8 cellular contexts compared by ENCODE assay signal in the genomic region with DNA sequence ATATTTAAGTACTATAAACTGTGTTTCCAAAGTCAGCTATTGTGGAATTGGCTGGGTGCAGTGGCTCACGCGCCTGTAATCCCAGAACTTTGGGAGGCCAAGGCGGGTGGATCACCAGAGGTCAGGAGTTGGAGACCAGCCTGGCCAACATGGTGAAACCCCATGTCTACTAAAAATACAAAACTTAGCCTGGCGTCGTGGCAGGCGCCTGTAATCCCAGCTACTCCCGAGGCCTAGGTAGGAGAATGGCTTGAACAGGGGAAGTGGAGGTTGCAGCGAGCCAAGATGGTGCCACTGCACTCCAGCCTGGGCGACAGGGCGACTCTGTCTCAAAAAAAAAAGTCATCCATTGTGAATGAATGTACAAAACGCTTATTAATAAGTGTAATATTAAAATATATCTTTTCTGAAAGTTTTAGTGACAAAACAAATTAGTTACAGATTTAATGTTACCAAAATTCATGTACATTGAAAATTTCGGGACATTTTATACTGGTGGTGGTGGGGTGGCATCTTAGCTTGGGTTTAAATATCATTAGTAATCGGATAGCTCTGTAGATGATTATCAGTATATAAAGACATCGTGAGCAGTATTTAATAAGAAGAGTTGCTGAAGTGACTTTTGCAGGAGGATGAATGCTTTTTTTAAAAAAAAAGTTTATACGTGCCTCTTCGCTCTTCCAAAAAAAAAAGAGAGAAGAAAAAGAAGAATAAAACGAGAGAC. TPM values are rescaled to one million over a fixed set of nuclear protein-coding genes. Genes with fewer than 3 reads are reported as not detected.
DNase-seq lines count a peak whose midpoint lies in the region; ATAC-seq and TF ChIP-seq lines count a peak whose summit lies in the region.

No MANE protein-coding gene starts in this region.

- TF ChIP-seq CTCF in type B pancreatic cell (conservative IDR thresholded peaks at IDR 0.05) = no peak

- CTCF ChIA-PET in activated CD8-positive, alpha-beta memory T cell treated with anti-CD3 and anti-CD28 coated beads, Interleukin-2, amount 10 ng/mL, durations not matched to agents 7 days and 5 days (lab: Charles Lee) = interaction anchor here (1.2 to 2.8 kb wide), 5 partner anchors 9 to 133 kb away, joined by 4 to 18 read pairs (median 8); a partner anchor contains a TSS

- ATAC-seq in activated CD8-positive, alpha-beta memory T cell treated with anti-CD3 and anti-CD28 coated beads, Interleukin-2, amount 10 ng/mL, durations not matched to agents 7 days and 5 days = peak; percentile 0
- ATAC-seq in HG03103 (IDR thresholded peaks at IDR 0.05; ENCODE audit: low read depth, unreplicated experiment) = peak; percentile 2

- no peak for DNase-seq in activated CD8-positive, alpha-beta memory T cell treated with anti-CD3 and anti-CD28 coated beads, Interleukin-2, amount 10 ng/mL, durations not matched to agents 7 days and 5 days
- no peak for DNase-seq in activated CD8-positive, alpha-beta memory T cell treated with anti-CD3 and anti-CD28 coated beads, Interleukin-2, amount 50 U/mL, for 48 hours
- no peak for DNase-seq in activated T-helper 2 cell treated with anti-CD3 and anti-CD28 coated beads, Interferon-gamma antibody, Interleukin-2, Interleukin-4, amounts not matched to agents 10 μg/mL and 5 μg/mL and 100 μg/mL, durations not matched to agents 14 hours and 24 hours and 36 hours (ENCODE audit: low spot score)
- DNase-seq in left kidney (ENCODE audit: low read depth, low spot score) (peak; percentile 5), type B pancreatic cell (ENCODE audit: extremely low spot score, unreplicated experiment) (no peak), amniotic stem cell (lab: John Stamatoyannopoulos, UW) (no peak)
- DNase-seq in activated CD4-positive, alpha-beta T cell treated with anti-CD3 and anti-CD28 coated beads for 1 hour = no peak

- H3K36me3 Mint-ChIP-seq in activated CD8-positive, alpha-beta memory T cell treated with anti-CD3 and anti-CD28 coated beads, Interleukin-2, amount 10 ng/mL, durations not matched to agents 7 days and 5 days = peaks cover 37% of the 10 kb centered on the region
- peaks cover 49% of the 10 kb centered on the region for H3K36me3 Mint-ChIP-seq in activated T-helper 2 cell treated with anti-CD3 and anti-CD28 coated beads, Interferon-gamma antibody, Interleukin-2, Interleukin-4, amounts not matched to agents 10 μg/mL and 5 μg/mL and 100 μg/mL, durations not matched to agents 14 hours and 24 hours and 36 hours (ENCODE audit: low read depth)
- H3K36me3 Mint-ChIP-seq in type B pancreatic cell = peaks cover 16% of the 10 kb centered on the region

- H3K27ac Mint-ChIP-seq in activated CD8-positive, alpha-beta memory T cell treated with anti-CD3 and anti-CD28 coated beads, Interleukin-2, amount 10 ng/mL, durations not matched to agents 7 days and 5 days = peak overlapping the region; percentile 94
- peak overlapping the region; percentile 97 for H3K27ac Mint-ChIP-seq in activated T-helper 2 cell treated with anti-CD3 and anti-CD28 coated beads, Interferon-gamma antibody, Interleukin-2, Interleukin-4, amounts not matched to agents 10 μg/mL and 5 μg/mL and 100 μg/mL, durations not matched to agents 14 hours and 24 hours and 36 hours
- peak overlapping the region; percentile 93 for H3K27ac Mint-ChIP-seq in type B pancreatic cell

- intact Hi-C loops in activated T-helper 2 cell treated with anti-CD3 and anti-CD28 coated beads, Interferon-gamma antibody, Interleukin-2, Interleukin-4, amounts not matched to agents 10 μg/mL and 5 μg/mL and 100 μg/mL, durations not matched to agents 14 hours and 24 hours and 36 hours (cut with micrococcal nuclease) = loop anchor here (1.0 to 5.0 kb wide), 5 partner anchors 15 to 860 kb away; a partner anchor contains a TSS

- H3K27me3 Mint-ChIP-seq in activated CD8-positive, alpha-beta memory T cell treated with anti-CD3 and anti-CD28 coated beads, Interleukin-2, amount 10 ng/mL, durations not matched to agents 7 days and 5 days = no peaks in the 10 kb centered on the region
- no peaks in the 10 kb centered on the region for H3K27me3 Mint-ChIP-seq in activated T-helper 2 cell treated with anti-CD3 and anti-CD28 coated beads, Interferon-gamma antibody, Interleukin-2, Interleukin-4, amounts not matched to agents 10 μg/mL and 5 μg/mL and 100 μg/mL, durations not matched to agents 14 hours and 24 hours and 36 hours (ENCODE audit: low read depth)
- H3K27me3 Mint-ChIP-seq in type B pancreatic cell = no peaks in the 10 kb centered on the region

- peaks cover 39% of the 10 kb centered on the region for H3K4me1 Mint-ChIP-seq in activated CD8-positive, alpha-beta memory T cell treated with anti-CD3 and anti-CD28 coated beads, Interleukin-2, amount 10 ng/mL, durations not matched to agents 7 days and 5 days
- H3K4me1 Mint-ChIP-seq in activated T-helper 2 cell treated with anti-CD3 and anti-CD28 coated beads, Interferon-gamma antibody, Interleukin-2, Interleukin-4, amounts not matched to agents 10 μg/mL and 5 μg/mL and 100 μg/mL, durations not matched to agents 14 hours and 24 hours and 36 hours (ENCODE audit: low read depth) = peaks cover 31% of the 10 kb centered on the region
- peaks cover 22% of the 10 kb centered on the region for H3K4me1 Mint-ChIP-seq in type B pancreatic cell (ENCODE audit: unreplicated experiment)

- H3K9me3 Mint-ChIP-seq in activated CD8-positive, alpha-beta memory T cell treated with anti-CD3 and anti-CD28 coated beads, Interleukin-2, amount 10 ng/mL, durations not matched to agents 7 days and 5 days (ENCODE audit: low read depth) = no peaks in the 10 kb centered on the region
- no peaks in the 10 kb centered on the region for H3K9me3 Mint-ChIP-seq in activated T-helper 2 cell treated with anti-CD3 and anti-CD28 coated beads, Interferon-gamma antibody, Interleukin-2, Interleukin-4, amounts not matched to agents 10 μg/mL and 5 μg/mL and 100 μg/mL, durations not matched to agents 14 hours and 24 hours and 36 hours
- no peaks in the 10 kb centered on the region for H3K9me3 Mint-ChIP-seq in type B pancreatic cell

- H3K4me3 Mint-ChIP-seq in activated CD8-positive, alpha-beta memory T cell treated with anti-CD3 and anti-CD28 coated beads, Interleukin-2, amount 10 ng/mL, durations not matched to agents 7 days and 5 days = peak overlapping the region; percentile 88
- H3K4me3 Mint-ChIP-seq in activated T-helper 2 cell treated with anti-CD3 and anti-CD28 coated beads, Interferon-gamma antibody, Interleukin-2, Interleukin-4, amounts not matched to agents 10 μg/mL and 5 μg/mL and 100 μg/mL, durations not matched to agents 14 hours and 24 hours and 36 hours (ENCODE audit: low read depth) = peak overlapping the region; percentile 93
- peak overlapping the region; percentile 87 for H3K4me3 Mint-ChIP-seq in type B pancreatic cell

RNA-seq across cellular contexts. Expression of a gene that starts 0.5 kb away (rescaled TPM):
- total RNA-seq in activated CD8-positive, alpha-beta memory T cell treated with anti-CD3 and anti-CD28 coated beads, Interleukin-2, amount 10 ng/mL, durations not matched to agents 7 days and 5 days = 100 to 1,000 TPM; 190 to 196 TPM
- 194 and 195 TPM in 2 replicates for total RNA-seq in activated T-helper 2 cell treated with anti-CD3 and anti-CD28 coated beads, Interferon-gamma antibody, Interleukin-2, Interleukin-4, amounts not matched to agents 10 μg/mL and 5 μg/mL and 100 μg/mL, durations not matched to agents 14 hours and 24 hours and 36 hours
- 158 and 217 TPM in 2 replicates for total RNA-seq in type B pancreatic cell (ENCODE audit: low replicate concordance)

RNA-seq across cellular contexts. Expression of a gene that starts 15.3 kb away (rescaled TPM):
- total RNA-seq in activated CD8-positive, alpha-beta memory T cell treated with anti-CD3 and anti-CD28 coated beads, Interleukin-2, amount 10 ng/mL, durations not matched to agents 7 days and 5 days = 10 to 100 TPM; 17.9 to 20.9 TPM
- total RNA-seq in activated T-helper 2 cell treated with anti-CD3 and anti-CD28 coated beads, Interferon-gamma antibody, Interleukin-2, Interleukin-4, amounts not matched to agents 10 μg/mL and 5 μg/mL and 100 μg/mL, durations not matched to agents 14 hours and 24 hours and 36 hours = 23.3 and 23.4 TPM in 2 replicates
- total RNA-seq in type B pancreatic cell (ENCODE audit: low replicate concordance) = 12.3 and 18.9 TPM in 2 replicates
